25 cellular contexts compared by ENCODE assay signal in genomic region chr21:45169682-45170081, GRCh38.
DNase-seq lines count a peak whose midpoint lies in the region; ATAC-seq and TF ChIP-seq lines count a peak whose summit lies in the region.
"Had no signal": no experiment of that assay in that cellular context is flagged by ENCODE, and none has a peak within 500 bp of the region (broad histone marks: within the 10 kb centered on the region; RNA-seq: fewer than 3 reads in every experiment).

No MANE protein-coding gene starts in this region.

- H3K4me2 ChIP-seq in Loucy (ENCODE audit: low read depth, low read length, poor library complexity, severe bottlenecking): no peak overlapping the region

- H3K27me3 Mint-ChIP-seq in CD4-positive, CD25-positive, alpha-beta regulatory T cell: no peaks in the 10 kb centered on the region
- no peaks in the 10 kb centered on the region for H3K27me3 Mint-ChIP-seq in dendritic cell treated with granulocyte-macrophage colony-stimulating factor and Interleukin-4, amounts not matched to agents 40 ng/mL and 50 ng/mL, for 4 days
- H3K27me3 Mint-ChIP-seq: activated naive CD8-positive, alpha-beta T cell treated with anti-CD3 and anti-CD28 coated beads, Interleukin-2, amount 50 U/mL, for 24 hours had no signal

- WGBS in psoas muscle, 3 donors: 43 to 64% (median 48%) methylated on average over 6 of the region's 6 CpGs

- H3K9me2 ChIP-seq in Loucy (replicated peaks; ENCODE audit: low read depth, low read length): no peaks in the 10 kb centered on the region

- TF ChIP-seq CTCF in Loucy (conservative IDR thresholded peaks at IDR 0.05; ENCODE audit: low read length): no peak
- no peak for TF ChIP-seq CTCF in psoas muscle (IDR thresholded peaks at IDR 0.05)

- H3K27ac ChIP-seq in CD4-positive, CD25-positive, alpha-beta regulatory T cell (ENCODE audit: insufficient read depth, low read length, poor library complexity, severe bottlenecking): no peak overlapping the region
- H3K27ac ChIP-seq in psoas muscle: peak overlapping the region; percentile 67
- H3K27ac ChIP-seq: right lobe of liver had no signal

- H3K27me3 ChIP-seq in CD4-positive, CD25-positive, alpha-beta regulatory T cell (ENCODE audit: control insufficient read depth, insufficient read depth, low read length): no peaks in the 10 kb centered on the region
- H3K27me3 ChIP-seq in Loucy (ENCODE audit: insufficient read depth, low read length, poor library complexity, severe bottlenecking) (no peaks in the 10 kb centered on the region), psoas muscle (ENCODE audit: insufficient read depth in 3 of 3, low read length in 2 of 3) (no peaks in the 10 kb centered on the region)
- H3K27me3 ChIP-seq: right lobe of liver, upper lobe of left lung had no signal

- DNase-seq in CD4-positive, CD25-positive, alpha-beta regulatory T cell: no peak
- DNase-seq in psoas muscle (no peak), glomerular visceral epithelial cell (ENCODE audit: extremely low spot score) (no peak)
- DNase-seq in activated T-cell treated with anti-CD3 and anti-CD28 coated beads, Interleukin-2, amount 50 U/mL, for 48 hours: no peak
- DNase-seq: activated CD4-positive, CD25-positive, alpha-beta regulatory T cell treated with anti-CD3 and anti-CD28 coated beads, Interleukin-2, amount 50 U/mL, for 72 hours; activated effector memory CD4-positive, alpha-beta T cell treated with Interleukin-2 at 50 U/mL for 16 hours; activated naive CD8-positive, alpha-beta T cell treated with anti-CD3 and anti-CD28 coated beads, Interleukin-2, amount 50 U/mL, for 24 hours; C1 segment of cervical spinal cord; Calu3; cerebellar nuclear complex; DMS79; IMR-90; mesenchymal stem cell; NCI-H1092; NCI-H1694; posterior cingulate gyrus; right lobe of liver; SHP77; stimulated activated CD4-positive, alpha-beta T cell treated with anti-CD3 and anti-CD28 coated beads, Interleukin-12 subunit alpha, Interleukin-12 subunit beta, amount 100 ng/mL, for 4 hours; stimulated activated CD4-positive, alpha-beta T cell treated with anti-CD3 and anti-CD28 coated beads, Interleukin-4, amount 100 ng/mL, for 1 hour; upper lobe of left lung had no signal

- H3K4me1 ChIP-seq in CD4-positive, CD25-positive, alpha-beta regulatory T cell (ENCODE audit: control insufficient read depth, insufficient read depth, low read length, poor library complexity, severe bottlenecking): peaks cover 19% of the 10 kb centered on the region
- H3K4me1 ChIP-seq in Loucy (ENCODE audit: insufficient read depth, low read length, poor library complexity, severe bottlenecking) (peaks cover 31% of the 10 kb centered on the region), psoas muscle (peaks cover 26% of the 10 kb centered on the region)

- H2AFZ ChIP-seq in Loucy (ENCODE audit: low read length): no peak overlapping the region

- no peak overlapping the region for H3K4me3 ChIP-seq in CD4-positive, CD25-positive, alpha-beta regulatory T cell (ENCODE audit: low read depth, low read length)
- no peak overlapping the region for H3K4me3 ChIP-seq in Loucy (ENCODE audit: low read length, poor library complexity, severe bottlenecking)
- H3K4me3 ChIP-seq in psoas muscle: no peak overlapping the region
- H3K4me3 ChIP-seq: right lobe of liver, upper lobe of left lung had no signal

- H3K4me3 Mint-ChIP-seq in CD4-positive, CD25-positive, alpha-beta regulatory T cell: no peak overlapping the region
- no peak overlapping the region for H3K4me3 Mint-ChIP-seq in dendritic cell treated with granulocyte-macrophage colony-stimulating factor and Interleukin-4, amounts not matched to agents 40 ng/mL and 50 ng/mL, for 4 days
- H3K4me3 Mint-ChIP-seq: activated naive CD8-positive, alpha-beta T cell treated with anti-CD3 and anti-CD28 coated beads, Interleukin-2, amount 50 U/mL, for 24 hours; neural crest cell had no signal

- no peaks in the 10 kb centered on the region for H4K20me1 ChIP-seq in Loucy (ENCODE audit: insufficient read depth, low read length, poor library complexity, severe bottlenecking)

- no peak for ATAC-seq in CD4-positive, CD25-positive, alpha-beta regulatory T cell (ENCODE audit: low read depth in 2 of 2)
- ATAC-seq in psoas muscle: no peak
- no peak for ATAC-seq in GM19328 (IDR thresholded peaks at IDR 0.05; ENCODE audit: unreplicated experiment)
- ATAC-seq: activated naive CD8-positive, alpha-beta T cell treated with anti-CD3 and anti-CD28 coated beads, Interleukin-2, amount 50 U/mL, for 24 hours; right lobe of liver had no signal

- H3K36me3 Mint-ChIP-seq in CD4-positive, CD25-positive, alpha-beta regulatory T cell: peaks cover 15% of the 10 kb centered on the region
- H3K36me3 Mint-ChIP-seq in dendritic cell treated with granulocyte-macrophage colony-stimulating factor and Interleukin-4, amounts not matched to agents 40 ng/mL and 50 ng/mL, for 4 days (ENCODE audit: low read depth): no peaks in the 10 kb centered on the region

- no peaks in the 10 kb centered on the region for H3K9me3 ChIP-seq in CD4-positive, CD25-positive, alpha-beta regulatory T cell (ENCODE audit: control insufficient read depth in 2 of 2, low read length in 2 of 2)
- H3K9me3 ChIP-seq in Loucy (ENCODE audit: insufficient read depth, low read depth, low read length) (no peaks in the 10 kb centered on the region), psoas muscle (no peaks in the 10 kb centered on the region)
- H3K9me3 ChIP-seq: right lobe of liver, upper lobe of left lung had no signal

- intact Hi-C loops in dendritic cell treated with granulocyte-macrophage colony-stimulating factor and Interleukin-4, amounts not matched to agents 40 ng/mL and 50 ng/mL, for 4 days (cut with micrococcal nuclease): no loop called here
- intact Hi-C loops in psoas muscle (cut with DNase I): no loop called here

- H3K79me2 ChIP-seq in Loucy (ENCODE audit: insufficient read depth, low read length): no peaks in the 10 kb centered on the region; the same call in 1 of the 2 replicates

- peaks cover 11% of the 10 kb centered on the region for H3K36me3 ChIP-seq in CD4-positive, CD25-positive, alpha-beta regulatory T cell (ENCODE audit: control insufficient read depth, insufficient read depth, low read length)
- H3K36me3 ChIP-seq in Loucy (ENCODE audit: insufficient read depth, low read length) (peaks cover 7% of the 10 kb centered on the region; the same call in 1 of the 2 replicates), psoas muscle (ENCODE audit: insufficient read depth in 1 of 2, low read depth in 1 of 2) (peaks cover 0 to 15% of the 10 kb centered on the region in 2 donors)
- H3K36me3 ChIP-seq: right lobe of liver had no signal

- no peaks in the 10 kb centered on the region; the same call in 1 of the 2 replicates for H3F3A ChIP-seq in Loucy (ENCODE audit: low read depth)

- peak overlapping the region; percentile 3 for H3K9ac ChIP-seq in Loucy (ENCODE audit: low read depth, low read length, poor library complexity, severe bottlenecking)

- H3K4me1 Mint-ChIP-seq in CD4-positive, CD25-positive, alpha-beta regulatory T cell: peaks cover 14 to 40% (median 26%) of the 10 kb centered on the region in 4 donors
- H3K4me1 Mint-ChIP-seq in dendritic cell treated with granulocyte-macrophage colony-stimulating factor and Interleukin-4, amounts not matched to agents 40 ng/mL and 50 ng/mL, for 4 days (ENCODE audit: low read depth): peaks cover 20% of the 10 kb centered on the region

- H3K27ac Mint-ChIP-seq in CD4-positive, CD25-positive, alpha-beta regulatory T cell: peak overlapping the region in 2 of 3 donors; percentile 37 to 54
- peak overlapping the region; percentile 64 for H3K27ac Mint-ChIP-seq in dendritic cell treated with granulocyte-macrophage colony-stimulating factor and Interleukin-4, amounts not matched to agents 40 ng/mL and 50 ng/mL, for 4 days
- H3K27ac Mint-ChIP-seq: activated naive CD8-positive, alpha-beta T cell treated with anti-CD3 and anti-CD28 coated beads, Interleukin-2, amount 50 U/mL, for 24 hours had no signal

- no peaks in the 10 kb centered on the region for H3K9me3 Mint-ChIP-seq in CD4-positive, CD25-positive, alpha-beta regulatory T cell
- no peaks in the 10 kb centered on the region for H3K9me3 Mint-ChIP-seq in dendritic cell treated with granulocyte-macrophage colony-stimulating factor and Interleukin-4, amounts not matched to agents 40 ng/mL and 50 ng/mL, for 4 days
- H3K9me3 Mint-ChIP-seq: activated naive CD8-positive, alpha-beta T cell treated with anti-CD3 and anti-CD28 coated beads, Interleukin-2, amount 50 U/mL, for 24 hours; neural crest cell had no signal
